Comparison of ENCODE assay signal across 22 cellular contexts in genomic region chr9:105973811-105974407, GRCh38.
DNase-seq lines count a peak whose midpoint lies in the region; TF ChIP-seq lines count a peak whose summit lies in the region.
"Had no signal": no experiment of that assay in that cellular context is flagged by ENCODE, and none has a peak within 500 bp of the region (broad histone marks: within the 10 kb centered on the region; RNA-seq: fewer than 3 reads in every experiment).

No MANE protein-coding gene starts in this region.

- H3K79me2 ChIP-seq in smooth muscle cell (ENCODE audit: low read depth), result no peaks in the 10 kb centered on the region

- H3K4me2 ChIP-seq in smooth muscle cell, result peak overlapping the region; percentile 40

- peak overlapping the region; percentile 80 for H3K27ac ChIP-seq in smooth muscle cell (ENCODE audit: low read depth)
- H3K27ac ChIP-seq: ascending aorta, SK-N-MC, suprapubic skin had no signal

- H3K9me3 ChIP-seq in smooth muscle cell (replicated peaks; ENCODE audit: low read depth), result no peaks in the 10 kb centered on the region
- H3K9me3 ChIP-seq: ascending aorta, BE2C, suprapubic skin had no signal

- H3K4me1 ChIP-seq in smooth muscle cell (ENCODE audit: low read depth), result peaks cover 52% of the 10 kb centered on the region
- H3K4me1 ChIP-seq: ascending aorta, suprapubic skin had no signal

- H3K9ac ChIP-seq in smooth muscle cell (ENCODE audit: low read depth), result peak overlapping the region; percentile 10

- no peaks in the 10 kb centered on the region for H3K27me3 ChIP-seq in smooth muscle cell (ENCODE audit: low read depth)
- H3K27me3 ChIP-seq: ascending aorta, BE2C, suprapubic skin had no signal

- H4K20me1 ChIP-seq in smooth muscle cell (ENCODE audit: low read depth), result no peaks in the 10 kb centered on the region

- H3F3A ChIP-seq in smooth muscle cell (ENCODE audit: low read depth), result peaks cover 10% of the 10 kb centered on the region

- TF ChIP-seq CTCF in smooth muscle cell (IDR thresholded peaks at IDR 0.05; ENCODE audit: borderline replicate concordance, insufficient read depth, poor library complexity, severe bottlenecking), result no peak

- no peaks in the 10 kb centered on the region for H3K36me3 ChIP-seq in smooth muscle cell (ENCODE audit: low read depth)
- H3K36me3 ChIP-seq: ascending aorta, BE2C, suprapubic skin had no signal

- DNase-seq in HS-5 (ENCODE audit: low read depth), result peak; percentile 68
- DNase-seq in astrocyte of the hippocampus (ENCODE audit: low read depth, low spot score), result peak; percentile 57
- DNase-seq in medulla oblongata (ENCODE audit: extremely low spot score), result peak; percentile 12
- no peak for DNase-seq in smooth muscle cell (lab: John Stamatoyannopoulos, UW; ENCODE audit: unreplicated experiment)
- no peak for DNase-seq in effector CD8-positive, alpha-beta T cell (lab: John Stamatoyannopoulos, UW)
- DNase-seq in HUDEP-2 (lab: John Stamatoyannopoulos, UW; ENCODE audit: unreplicated experiment in 76 of 76), result no peak
- DNase-seq in activated T-cell treated with anti-CD3 and anti-CD28 coated beads for 4 hours, result no peak
- DNase-seq: activated CD4-positive, alpha-beta T cell treated with anti-CD3 and anti-CD28 coated beads for 36 hours; activated gamma-delta T cell treated with Interleukin-2 at 50 U/mL for 16 hours; BE2C; dermis blood vessel endothelial cell; erythroblast; glutamatergic neuron; KBM-7; NCI-H1930; NCI-H510A treated with DMSO at 0.1 percent for 48 hours; OCI-M1; posterior cingulate gyrus; T-helper 9 cell had no signal

- H2AFZ ChIP-seq in smooth muscle cell (ENCODE audit: low read depth), result no peak overlapping the region

- H3K4me3 ChIP-seq in smooth muscle cell, result no peak overlapping the region
- H3K4me3 ChIP-seq: ascending aorta, SK-N-MC, suprapubic skin had no signal

- 47% methylated on average over 3 of the region's 3 CpGs for WGBS in smooth muscle cell (ENCODE audit: low lambda C conversion rate)

Comparison
In these comparisons a context has a peak if more than half of its experiments do, and no peak if none do; other contexts are left out.
1. DNase-seq: peak in HS-5 (single experiment), astrocyte of the hippocampus (single experiment) and medulla oblongata (single experiment); none in smooth muscle cell (single experiment), effector CD8-positive, alpha-beta T cell (single experiment), HUDEP-2 (0 of 76) and activated T-cell treated with anti-CD3 and anti-CD28 coated beads for 4 hours (single experiment).